ENCODE assay signal across 21 cellular contexts in genomic region chr22:17396531-17396930, GRCh38. TPM values are rescaled to one million over a fixed set of nuclear protein-coding genes. Genes with fewer than 3 reads are reported as not detected.
DNase-seq lines count a peak whose midpoint lies in the region; ATAC-seq and TF ChIP-seq lines count a peak whose summit lies in the region.
"Had no signal": no experiment of that assay in that cellular context is flagged by ENCODE, and none has a peak within 500 bp of the region (broad histone marks: within the 10 kb centered on the region; RNA-seq: fewer than 3 reads in every experiment).

No MANE protein-coding gene starts in this region.

- CTCF ChIA-PET in WTC11 (lab: Charles Lee) = interaction anchor here (1.1 kb wide), 1 partner anchor 225 kb away, joined by 3 read pairs; no protein-coding TSS in a partner anchor
- CTCF ChIA-PET in CD8-positive, alpha-beta memory T cell (lab: Charles Lee) = no interaction called here
- CTCF ChIA-PET in activated CD4-positive, alpha-beta T cell treated with anti-CD3 and anti-CD28 coated beads, Interleukin-2, amount 10 ng/mL, durations not matched to agents 7 days and 5 days (lab: Charles Lee) = no interaction called here

- peak overlapping the region; percentile 63 for H3K27ac Mint-ChIP-seq in WTC11
- H3K27ac Mint-ChIP-seq in CD8-positive, alpha-beta memory T cell = peak overlapping the region in 1 of 8 donors; percentile 1
- no peak overlapping the region for H3K27ac Mint-ChIP-seq in activated CD4-positive, alpha-beta T cell treated with anti-CD3 and anti-CD28 coated beads, Interleukin-2, amount 10 ng/mL, durations not matched to agents 7 days and 5 days

- H3K27ac ChIP-seq in breast epithelium = no peak overlapping the region
- no peak overlapping the region for H3K27ac ChIP-seq in left lung
- no peak overlapping the region for H3K27ac ChIP-seq in upper lobe of right lung
- no peak overlapping the region for H3K27ac ChIP-seq in CD8-positive, alpha-beta memory T cell (ENCODE audit: low read depth, low read length)
- H3K27ac ChIP-seq: A549, C4-2B, Peyer's patch had no signal

- no peaks in the 10 kb centered on the region for H3K27me3 Mint-ChIP-seq in WTC11 (ENCODE audit: low read depth)
- peaks cover 3 to 4% of the 10 kb centered on the region in 2 donors for H3K27me3 Mint-ChIP-seq in CD8-positive, alpha-beta memory T cell
- H3K27me3 Mint-ChIP-seq in activated CD4-positive, alpha-beta T cell treated with anti-CD3 and anti-CD28 coated beads, Interleukin-2, amount 10 ng/mL, durations not matched to agents 7 days and 5 days = peaks cover 7% of the 10 kb centered on the region

- H3K36me3 ChIP-seq in breast epithelium (no peaks in the 10 kb centered on the region), left lung (no peaks in the 10 kb centered on the region), upper lobe of right lung (no peaks in the 10 kb centered on the region)
- H3K36me3 ChIP-seq in CD8-positive, alpha-beta memory T cell (ENCODE audit: insufficient read depth, low read length) = no peaks in the 10 kb centered on the region
- H3K36me3 ChIP-seq: Peyer's patch had no signal

- no peaks in the 10 kb centered on the region for H3K9me3 ChIP-seq in breast epithelium
- no peaks in the 10 kb centered on the region for H3K9me3 ChIP-seq in left lung
- H3K9me3 ChIP-seq in upper lobe of right lung = no peaks in the 10 kb centered on the region
- H3K9me3 ChIP-seq in CD8-positive, alpha-beta memory T cell (ENCODE audit: low read length) = no peaks in the 10 kb centered on the region
- H3K9me3 ChIP-seq: A549, Peyer's patch had no signal

- no peaks in the 10 kb centered on the region for H3K4me1 ChIP-seq in breast epithelium
- H3K4me1 ChIP-seq in left lung = no peaks in the 10 kb centered on the region
- peaks cover 4% of the 10 kb centered on the region for H3K4me1 ChIP-seq in upper lobe of right lung
- H3K4me1 ChIP-seq in CD8-positive, alpha-beta memory T cell (ENCODE audit: insufficient read depth, low read length) = no peaks in the 10 kb centered on the region
- H3K4me1 ChIP-seq: A549, Peyer's patch had no signal

- intact Hi-C loops in breast epithelium (cut with DNase I; ENCODE audit: low total_unique reads) = no loop called here
- intact Hi-C loops in left lung (cut with DNase I) = no loop called here
- intact Hi-C loops in upper lobe of right lung (cut with DNase I) = no loop called here

- peaks cover 3% of the 10 kb centered on the region; the same call in 1 of the 2 replicates for H3K36me3 Mint-ChIP-seq in WTC11
- no peaks in the 10 kb centered on the region for H3K36me3 Mint-ChIP-seq in CD8-positive, alpha-beta memory T cell
- H3K36me3 Mint-ChIP-seq in activated CD4-positive, alpha-beta T cell treated with anti-CD3 and anti-CD28 coated beads, Interleukin-2, amount 10 ng/mL, durations not matched to agents 7 days and 5 days (ENCODE audit: low read depth) = no peaks in the 10 kb centered on the region

- peaks cover 44% of the 10 kb centered on the region for H3K4me1 Mint-ChIP-seq in WTC11
- H3K4me1 Mint-ChIP-seq in CD8-positive, alpha-beta memory T cell = no peaks in the 10 kb centered on the region
- H3K4me1 Mint-ChIP-seq in activated CD4-positive, alpha-beta T cell treated with anti-CD3 and anti-CD28 coated beads, Interleukin-2, amount 10 ng/mL, durations not matched to agents 7 days and 5 days = no peaks in the 10 kb centered on the region

- in situ Hi-C loops in T47D (cut with HindIII; ENCODE audit: low pct_unique_long_range_greater_than_20kb, low sequenced_read_pairs) = no loop called here

- DNase-seq in T47D (ENCODE audit: low read depth in 1 of 2, low spot score in 1 of 2) (peak; percentile 26 to 81), breast epithelium (ENCODE audit: low spot score in 2 of 2) (no peak), WTC11 (ENCODE audit: low spot score) (no peak), left lung (no peak), upper lobe of right lung (no peak), foreskin melanocyte (no peak)
- DNase-seq in CD8-positive, alpha-beta memory T cell = no peak
- DNase-seq in activated CD4-positive, alpha-beta T cell treated with anti-CD3 and anti-CD28 coated beads, Interleukin-2, amount 10 ng/mL, durations not matched to agents 7 days and 5 days = no peak
- DNase-seq: COR-L47, DMS79 treated with DMSO at 0.1 percent for 48 hours, GOT3, MM.1S, NCI-H1105, NCI-H1694 treated with DMSO at 0.1 percent for 48 hours, NCI-H446 treated with DMSO at 0.1 percent for 48 hours, NCI-H82, Peyer's patch, Right ventricle myocardium superior had no signal

- ATAC-seq in WTC11 = no peak
- ATAC-seq in left lung = peak; percentile 77
- ATAC-seq in upper lobe of right lung = peak; percentile 57
- ATAC-seq: A549, HepG2 had no signal

- H3K4me3 ChIP-seq in breast epithelium (no peak overlapping the region), left lung (no peak overlapping the region), upper lobe of right lung (no peak overlapping the region)
- no peak overlapping the region for H3K4me3 ChIP-seq in CD8-positive, alpha-beta memory T cell (ENCODE audit: low read length)
- H3K4me3 ChIP-seq: A549, Peyer's patch had no signal

- H3K27me3 ChIP-seq in breast epithelium = no peaks in the 10 kb centered on the region
- no peaks in the 10 kb centered on the region for H3K27me3 ChIP-seq in left lung
- no peaks in the 10 kb centered on the region for H3K27me3 ChIP-seq in upper lobe of right lung
- H3K27me3 ChIP-seq in CD8-positive, alpha-beta memory T cell (ENCODE audit: insufficient read depth, low read length, poor library complexity, severe bottlenecking) = no peaks in the 10 kb centered on the region
- H3K27me3 ChIP-seq: Peyer's patch had no signal

- POLR2A ChIA-PET in WTC11 (lab: Charles Lee) = interaction anchor here (0.7 kb wide), 1 partner anchor 12 kb away, joined by 3 read pairs; no protein-coding TSS in a partner anchor
- POLR2A ChIA-PET in CD8-positive, alpha-beta memory T cell (lab: Charles Lee) = interaction anchor here (0.7 kb wide), 1 partner anchor 75 kb away, joined by 8 read pairs; no protein-coding TSS in a partner anchor
- POLR2A ChIA-PET in activated CD4-positive, alpha-beta T cell treated with anti-CD3 and anti-CD28 coated beads, Interleukin-2, amount 10 ng/mL, durations not matched to agents 7 days and 5 days (lab: Charles Lee) = no interaction called here

- no peak for TF ChIP-seq CTCF in breast epithelium (IDR thresholded peaks at IDR 0.05)
- TF ChIP-seq CTCF in WTC11 (IDR thresholded peaks at IDR 0.05) = no peak
- no peak for TF ChIP-seq CTCF in left lung (IDR thresholded peaks at IDR 0.05)
- no peak for TF ChIP-seq CTCF in upper lobe of right lung (IDR thresholded peaks at IDR 0.05)

- no peaks in the 10 kb centered on the region for H3K9me3 Mint-ChIP-seq in WTC11
- no peaks in the 10 kb centered on the region for H3K9me3 Mint-ChIP-seq in CD8-positive, alpha-beta memory T cell
- H3K9me3 Mint-ChIP-seq in activated CD4-positive, alpha-beta T cell treated with anti-CD3 and anti-CD28 coated beads, Interleukin-2, amount 10 ng/mL, durations not matched to agents 7 days and 5 days = no peaks in the 10 kb centered on the region

- H3K4me3 Mint-ChIP-seq in WTC11 = no peak overlapping the region
- H3K4me3 Mint-ChIP-seq in CD8-positive, alpha-beta memory T cell = no peak overlapping the region
- H3K4me3 Mint-ChIP-seq in activated CD4-positive, alpha-beta T cell treated with anti-CD3 and anti-CD28 coated beads, Interleukin-2, amount 10 ng/mL, durations not matched to agents 7 days and 5 days = no peak overlapping the region

- no peak for TF ChIP-seq POLR2A in breast epithelium (IDR thresholded peaks at IDR 0.05)

TF ChIP-seq in WTC11, 78 proteins besides CTCF, POLR2A, EP300 and RAD21:
- no peak for TF ChIP-seq NR3C1 (CRISPR knock-in tag; conservative IDR thresholded peaks at IDR 0.05; ENCODE audit: low read depth)
TF ChIP-seq in WTC11: peak in this region for 0.

RNA-seq across cellular contexts. Expression of gene CECR2, which starts 27.3 kb away (rescaled TPM):
- total RNA-seq in breast epithelium (under 1 TPM; 0.32 to 0.66 (median 0.44) TPM), WTC11 (2021) (110 to 111 TPM (median 110 TPM) in 3 replicates), left lung (1 to 10 TPM; 8.0 to 9.9 TPM), upper lobe of right lung (7.2 TPM)
- not detected for total RNA-seq in CD8-positive, alpha-beta memory T cell
- not detected for polyA plus RNA-seq in CD8-positive, alpha-beta memory T cell
- total RNA-seq in activated CD4-positive, alpha-beta T cell treated with anti-CD3 and anti-CD28 coated beads, Interleukin-2, amount 10 ng/mL, durations not matched to agents 7 days and 5 days = under 1 TPM in 1 of 2 experiments, not detected in 1; 0.15 TPM
- total RNA-seq: HepG2 had no signal
- polyA plus RNA-seq: HepG2 had no signal

Comparison
In these comparisons a context has a peak if more than half of its experiments do, and no peak if none do; other contexts are left out.
1. DNase-seq: peak in T47D (2 of 2); none in breast epithelium (0 of 2), WTC11 (single experiment), left lung (0 of 2), upper lobe of right lung (single experiment), foreskin melanocyte (single experiment), CD8-positive, alpha-beta memory T cell (0 of 5) and activated CD4-positive, alpha-beta T cell treated with anti-CD3 and anti-CD28 coated beads, Interleukin-2, amount 10 ng/mL, durations not matched to agents 7 days and 5 days (single experiment).
2. RNA of gene CECR2, which starts 27.3 kb away (total RNA-seq): 110 to 111 TPM in WTC11; 8.0 to 9.9 TPM in left lung, 7.2 TPM in upper lobe of right lung (single experiment), 0.32 to 0.66 TPM in breast epithelium, 0.15 TPM in activated CD4-positive, alpha-beta T cell treated with anti-CD3 and anti-CD28 coated beads, Interleukin-2, amount 10 ng/mL, durations not matched to agents 7 days and 5 days and not detected in CD8-positive, alpha-beta memory T cell; every median in the first group is over 10 times any median in the second.